Comparison of ENCODE assay signal across 1 cellular context in genomic region chr1:151059342-151060240, GRCh38.
TF ChIP-seq lines count a peak whose summit lies in the region.

TSS of gene CDC42SE1 (minus strand) at chr1:151059622. CDS start at chr1:151055730, 3,892 bp downstream.

TF ChIP-seq in GM12878, 131 proteins besides CTCF, POLR2A, EP300 and RAD21 (continued from another document and continues in another):
- TF ChIP-seq CBX5 (IDR thresholded peaks at IDR 0.05; ENCODE audit: low read depth) = no peak
- no peak for TF ChIP-seq MEF2B (IDR thresholded peaks at IDR 0.05; ENCODE audit: partially characterized antibody, poor library complexity, severe bottlenecking)
- TF ChIP-seq JUND (IDR thresholded peaks at IDR 0.05; ENCODE audit: low read depth, low read length) = 0 out of 2 replicates have a peak, but pooled peaks have one; percentile 5
- TF ChIP-seq HDAC2 (IDR thresholded peaks at IDR 0.05) = no peak
- 0 out of 2 replicates have a peak, but pooled peaks have one; percentile 13 for TF ChIP-seq PKNOX1 (IDR thresholded peaks at IDR 0.05)
- TF ChIP-seq POLR2AphosphoS2 (IDR thresholded peaks at IDR 0.05; ENCODE audit: low read depth, low read length) = no peak; the same call in 1 of the 2 replicates
- peak; percentile 17 for TF ChIP-seq BCL3 (IDR thresholded peaks at IDR 0.05; ENCODE audit: borderline replicate concordance, insufficient read depth, low read depth, low read length, poor library complexity, severe bottlenecking)
- TF ChIP-seq YY1 (IDR thresholded peaks at IDR 0.05; ENCODE audit: low read depth, low read length) = no peak
- no peak for TF ChIP-seq TARDBP (IDR thresholded peaks at IDR 0.05; ENCODE audit: borderline replicate concordance)
- 0 out of 2 replicates have a peak, but pooled peaks have one; percentile 57 for TF ChIP-seq IRF4 (IDR thresholded peaks at IDR 0.05; ENCODE audit: low read depth, low read length)
- TF ChIP-seq NR2F1 (conservative IDR thresholded peaks at IDR 0.05) = peak; percentile 68
- TF ChIP-seq ZBTB4 (CRISPR knock-in tag; IDR thresholded peaks at IDR 0.05) = no peak
- no peak for TF ChIP-seq SREBF1 (IDR thresholded peaks at IDR 0.05; ENCODE audit: low read length)
- peak; percentile 92 for TF ChIP-seq HDGF (IDR thresholded peaks at IDR 0.05)
- no peak for TF ChIP-seq USF1 (IDR thresholded peaks at IDR 0.05; ENCODE audit: borderline replicate concordance, extremely low read length, insufficient read depth, low read depth, low read length)
- no peak for TF ChIP-seq SIX5 (IDR thresholded peaks at IDR 0.05; ENCODE audit: low read depth, low read length, severe bottlenecking)
- peak; percentile 45 for TF ChIP-seq ZNF687 (IDR thresholded peaks at IDR 0.05)
- peak; percentile 19 to 63; a peak in 2 of 4 replicates for TF ChIP-seq BHLHE40 (IDR thresholded peaks at IDR 0.05; ENCODE audit: borderline replicate concordance in 1 of 2, low read depth in 2 of 2, low read length in 1 of 2)
- TF ChIP-seq KDM1A (IDR thresholded peaks at IDR 0.05; ENCODE audit: borderline replicate concordance) = no peak
- no peak for TF ChIP-seq RAD51 (IDR thresholded peaks at IDR 0.05)
- TF ChIP-seq LARP7 (IDR thresholded peaks at IDR 0.05) = peak; percentile 92
- TF ChIP-seq KLF5 (IDR thresholded peaks at IDR 0.05; ENCODE audit: partially characterized antibody) = peak; percentile 49
- TF ChIP-seq BACH1 (IDR thresholded peaks at IDR 0.05; ENCODE audit: borderline replicate concordance) = peak; percentile 78; the same call in 1 of the 2 replicates
- TF ChIP-seq RCOR1 (conservative IDR thresholded peaks at IDR 0.05; ENCODE audit: low read depth, low read length) = no peak
- TF ChIP-seq CREB1 (IDR thresholded peaks at IDR 0.05; ENCODE audit: low read depth) = peak; percentile 78
- no peak for TF ChIP-seq CBX3 (IDR thresholded peaks at IDR 0.05; ENCODE audit: borderline replicate concordance, low read depth)
- TF ChIP-seq RFX5 (IDR thresholded peaks at IDR 0.05; ENCODE audit: low read depth, low read length) = peak; percentile 40; the same call in 1 of the 2 replicates
- peak in 1 of 2 experiments; percentile 81; a peak in 1 of 4 replicates for TF ChIP-seq CEBPB (IDR thresholded peaks at IDR 0.05; ENCODE audit: borderline replicate concordance in 1 of 2, low read depth in 2 of 2, low read length in 2 of 2)
- TF ChIP-seq NKRF (conservative IDR thresholded peaks at IDR 0.05) = peak; percentile 86
- TF ChIP-seq MLLT1 (IDR thresholded peaks at IDR 0.05) = peak; percentile 73; the same call in 1 of the 2 replicates
- TF ChIP-seq IKZF2 (IDR thresholded peaks at IDR 0.05) = peak in 1 of 2 experiments; percentile 68; a peak in 2 of 4 replicates
- TF ChIP-seq KAT2A (conservative IDR thresholded peaks at IDR 0.05; ENCODE audit: control insufficient read depth, low read depth, low read length) = no peak
- 0 out of 2 replicates have a peak, but pooled peaks have one; percentile 58 for TF ChIP-seq CHD2 (IDR thresholded peaks at IDR 0.05; ENCODE audit: borderline replicate concordance, low read depth, low read length)
- peak; percentile 86 for TF ChIP-seq TAF1 (IDR thresholded peaks at IDR 0.05; ENCODE audit: borderline replicate concordance, low read depth, low read length)
- TF ChIP-seq RUNX3 (IDR thresholded peaks at IDR 0.05; ENCODE audit: low read length) = peak; percentile 61
- TF ChIP-seq ATF7 (IDR thresholded peaks at IDR 0.05; ENCODE audit: low read depth) = peak; percentile 65
- TF ChIP-seq ZBTB40 (IDR thresholded peaks at IDR 0.05; ENCODE audit: borderline replicate concordance) = peak; percentile 88
- TF ChIP-seq NBN (IDR thresholded peaks at IDR 0.05) = peak; percentile 66
- TF ChIP-seq E2F4 (IDR thresholded peaks at IDR 0.05; ENCODE audit: low read depth, low read length) = no peak
- peak; percentile 49; the same call in 1 of the 2 replicates for TF ChIP-seq SPI1 (IDR thresholded peaks at IDR 0.05; ENCODE audit: borderline replicate concordance, insufficient read depth, low read depth, low read length)
- TF ChIP-seq FOXM1 (IDR thresholded peaks at IDR 0.05; ENCODE audit: low read depth, low read length) = no peak
- TF ChIP-seq RBBP5 (conservative IDR thresholded peaks at IDR 0.05) = no peak
- no peak for TF ChIP-seq ASH2L (IDR thresholded peaks at IDR 0.05; ENCODE audit: borderline replicate concordance, low read depth)
